ENCODE assay signal across 34 cellular contexts in genomic region chr11:107136892-107137291, GRCh38.
"Had no signal": no experiment of that assay in that cellular context is flagged by ENCODE, and none has a peak within 500 bp of the region (broad histone marks: within the 10 kb centered on the region; RNA-seq: fewer than 3 reads in every experiment).

No MANE protein-coding gene starts in this region.

- H3K36me3 ChIP-seq: adrenal gland, ascending aorta, brain microvascular endothelial cell, breast epithelium, cardiac muscle cell had no signal

- H3K27me3 ChIP-seq: adrenal gland, ascending aorta, body of pancreas, brain microvascular endothelial cell, breast epithelium, cardiac muscle cell had no signal

- DNase-seq: activated effector memory CD4-positive, alpha-beta T cell treated with anti-CD3 and anti-CD28 coated beads, Interleukin-2, amount 50 U/mL, for 16 hours; activated effector memory CD4-positive, alpha-beta T cell treated with Interleukin-2 at 50 U/mL for 16 hours; activated gamma-delta T cell; activated gamma-delta T cell treated with Interleukin-2 at 50 U/mL for 16 hours; activated naive CD4-positive, alpha-beta T cell; activated naive CD4-positive, alpha-beta T cell treated with anti-CD3 and anti-CD28 coated beads for 36 hours; activated naive CD4-positive, alpha-beta T cell treated with anti-CD3 and anti-CD28 coated beads, Interleukin-2, amount 10 ng/mL, durations not matched to agents 7 days and 5 days; activated naive CD4-positive, alpha-beta T cell treated with anti-CD3 and anti-CD28 coated beads, Interleukin-2, amount 50 U/mL, for 16 hours; activated naive CD4-positive, alpha-beta T cell treated with Interleukin-2 at 50 U/mL for 16 hours; activated naive CD8-positive, alpha-beta T cell treated with anti-CD3 and anti-CD28 coated beads for 36 hours; activated naive CD8-positive, alpha-beta T cell treated with anti-CD3 and anti-CD28 coated beads, Interleukin-2, amount 10 ng/mL, durations not matched to agents 7 days and 5 days; activated naive CD8-positive, alpha-beta T cell treated with anti-CD3 and anti-CD28 coated beads, Interleukin-2, amount 50 U/mL, for 24 hours; activated T-cell treated with anti-CD3 and anti-CD28 coated beads, Interleukin-2, amount 50 U/mL, for 1 hour; activated T-cell treated with anti-CD3 and anti-CD28 coated beads, Interleukin-2, amount 50 U/mL, for 24 hours; activated T-cell treated with anti-CD3 and anti-CD28 coated beads, Interleukin-2, amount 50 U/mL, for 4 hours; activated T-cell treated with anti-CD3 and anti-CD28 coated beads, Interleukin-2, amount 50 U/mL, for 48 hours; activated T-cell treated with anti-CD3 and anti-CD28 coated beads, Interleukin-2, amount 50 U/mL, for 72 hours; adrenal gland; amniotic stem cell; amygdala; anterior cingulate cortex; aorta; body of pancreas; brain microvascular endothelial cell; caudate nucleus; central memory CD4-positive, alpha-beta T cell; cerebellar nuclear complex had no signal

- FAIRE-seq: astrocyte, bronchial epithelial cell had no signal

- H3K9me3 ChIP-seq: ascending aorta, body of pancreas had no signal

- ATAC-seq: activated naive CD4-positive, alpha-beta T cell treated with anti-CD3 and anti-CD28 coated beads, Interleukin-2, amount 50 U/mL, for 72 hours; activated naive CD8-positive, alpha-beta T cell treated with anti-CD3 and anti-CD28 coated beads, Interleukin-2, amount 50 U/mL, for 24 hours; activated T-cell treated with anti-CD3 and anti-CD28 coated beads, Interleukin-2, amount 50 U/mL, for 4 hours; activated T-cell treated with anti-CD3 and anti-CD28 coated beads, Interleukin-2, amount 50 U/mL, for 72 hours; activated T-helper 17 cell treated with anti-CD3 and anti-CD28 coated beads, Interleukin-2, amount 50 U/mL, for 72 hours; body of pancreas had no signal

- H3K4me1 ChIP-seq: adrenal gland, ascending aorta, body of pancreas, breast epithelium had no signal

- H3K27ac ChIP-seq: adrenal gland, ascending aorta, body of pancreas, brain microvascular endothelial cell, breast epithelium, cardiac muscle cell had no signal

- H3K4me3 ChIP-seq: adrenal gland, ascending aorta, body of pancreas, breast epithelium, cardiac muscle cell had no signal
